ENCODE assay signal across 8 cellular contexts in genomic region chr20:23350007-23350854, GRCh38. TPM values are rescaled to one million over a fixed set of nuclear protein-coding genes. Genes with fewer than 3 reads are reported as not detected.
DNase-seq lines count a peak whose midpoint lies in the region; ATAC-seq and TF ChIP-seq lines count a peak whose summit lies in the region.

Gene NXT1 (plus strand): TSS chr20:23350791. CDS start chr20:23354042, 3,251 bp downstream.

- no peak for TF ChIP-seq RAD21 in SK-N-SH (IDR thresholded peaks at IDR 0.05; ENCODE audit: low read length)

- no peaks in the 10 kb centered on the region for H3K9me3 ChIP-seq in SK-N-SH
- H3K9me3 ChIP-seq in gastroesophageal sphincter: no peaks in the 10 kb centered on the region

- H3K36me3 ChIP-seq in SK-N-SH (replicated peaks in 1 of 2; ENCODE audit: control insufficient read depth in 1 of 2, insufficient read depth in 2 of 2, low read length in 1 of 2) (peaks cover 15 to 16% of the 10 kb centered on the region in 2 experiments), gastroesophageal sphincter (peaks cover 0 to 15% of the 10 kb centered on the region in 2 donors)

- ATAC-seq in HG02571 (IDR thresholded peaks at IDR 0.05; ENCODE audit: unreplicated experiment) (peak; percentile 88), gastroesophageal sphincter (peak; percentile 95)

- peaks cover 5 to 11% of the 10 kb centered on the region in 2 experiments; a peak in 3 of 4 replicates for H3K4me1 ChIP-seq in SK-N-SH (ENCODE audit: control insufficient read depth in 1 of 2, insufficient read depth in 2 of 2, low read depth in 1 of 2, low read length in 1 of 2)
- H3K4me1 ChIP-seq in gastroesophageal sphincter: peaks cover 0 to 35% (median 11%) of the 10 kb centered on the region in 3 donors

- DNase-seq in GM04504 (ENCODE audit: low read depth) (peak; percentile 99), NCI-H1048 (lab: John Stamatoyannopoulos, UW) (peak; percentile 85), SK-N-SH (peak; percentile 92), non-pigmented ciliary epithelial cell (ENCODE audit: low read depth) (peak; percentile 96), superior temporal gyrus (ENCODE audit: extremely low spot score) (peak; percentile 99)
- DNase-seq in activated naive CD4-positive, alpha-beta T cell treated with anti-CD3 and anti-CD28 coated beads, Interleukin-2, amount 50 U/mL, for 16 hours: peak; percentile 96

- H3K4me2 ChIP-seq in SK-N-SH: peak within 1 kb of the TSS; percentile 97

- H2AFZ ChIP-seq in SK-N-SH (ENCODE audit: low read depth): peak within 1 kb of the TSS; percentile 84

- H3K27me3 ChIP-seq in SK-N-SH (ENCODE audit: insufficient read depth) (no peaks in the 10 kb centered on the region), gastroesophageal sphincter (no peaks in the 10 kb centered on the region)

- peaks cover 46% of the 10 kb centered on the region for H3K79me2 ChIP-seq in SK-N-SH (ENCODE audit: insufficient read depth)

- H3K27ac ChIP-seq in SK-N-SH (ENCODE audit: low read depth in 2 of 2, low read length in 1 of 2) (peak within 1 kb of the TSS; percentile 98 to 99), gastroesophageal sphincter (peak within 1 kb of the TSS; percentile 94 to 99 (median 98))

- TF ChIP-seq CTCF in SK-N-SH (IDR thresholded peaks at IDR 0.05) (peak; percentile 15; the same call in 1 of the 2 replicates), gastroesophageal sphincter (IDR thresholded peaks at IDR 0.05) (peak in 1 of 4 experiments; percentile 16)

- CTCF ChIA-PET in SK-N-SH (lab: Yijun Ruan, JAX): interaction anchor here (0.8 to 2.2 kb wide), 10 partner anchors 8 to 659 kb away, joined by 3 to 23 read pairs (median 6); no protein-coding TSS in a partner anchor

- peaks cover 13% of the 10 kb centered on the region for H3F3A ChIP-seq in SK-N-SH (replicated peaks; ENCODE audit: insufficient read depth)

- WGBS in SK-N-SH (ENCODE audit: low lambda C conversion rate): under 1% methylated on average over 28 of the region's 75 CpGs
- 0% methylated on average over 2 to 21 of the region's 75 CpGs for WGBS in gastroesophageal sphincter (ENCODE audit: low coverage in 1 of 2), 2 donors

- POLR2A ChIA-PET in SK-N-SH (lab: Yijun Ruan, JAX): interaction anchor here (1.0 to 2.0 kb wide), 7 partner anchors 8 to 96 kb away, joined by 4 to 11 read pairs (median 5); partner anchors contain the start of genes GZF1 and NAPB

- H3K4me3 ChIP-seq in SK-N-SH (ENCODE audit: low read depth in 2 of 2, low read length in 1 of 2): peak within 1 kb of the TSS; percentile 93 to 99
- H3K4me3 ChIP-seq in gastroesophageal sphincter: peak within 1 kb of the TSS; percentile 58 to 97

- H4K20me1 ChIP-seq in SK-N-SH (ENCODE audit: insufficient read depth): peaks cover 17% of the 10 kb centered on the region

- TF ChIP-seq EP300 in SK-N-SH (IDR thresholded peaks at IDR 0.05; ENCODE audit: borderline replicate concordance in 1 of 2, low read depth in 1 of 2, low read length in 1 of 2) (no peak), gastroesophageal sphincter (IDR thresholded peaks at IDR 0.05) (no peak)

- no peaks in the 10 kb centered on the region for H3K9me2 ChIP-seq in SK-N-SH

- peak within 1 kb of the TSS; percentile 97 for H3K9ac ChIP-seq in SK-N-SH

- peak; percentile 80 to 86 for TF ChIP-seq POLR2A in gastroesophageal sphincter (IDR thresholded peaks at IDR 0.05)

TF ChIP-seq in SK-N-SH, 30 proteins besides CTCF, POLR2A, EP300 and RAD21 (continues in another document):
- TF ChIP-seq FOSL2 (IDR thresholded peaks at IDR 0.05; ENCODE audit: borderline replicate concordance, low read depth): no peak
- TF ChIP-seq YY1 (IDR thresholded peaks at IDR 0.05; ENCODE audit: low read depth): peak; percentile 69
- peak; percentile 93 for TF ChIP-seq CHD2 (IDR thresholded peaks at IDR 0.05; ENCODE audit: low read length, partially characterized antibody)
- no peak for TF ChIP-seq NFIC (IDR thresholded peaks at IDR 0.05; ENCODE audit: borderline replicate concordance)
- peak; percentile 30; the same call in 1 of the 2 replicates for TF ChIP-seq TAF1 (IDR thresholded peaks at IDR 0.05; ENCODE audit: borderline replicate concordance, low read depth, low read length)
- TF ChIP-seq POLR2AphosphoS5 (IDR thresholded peaks at IDR 0.05; ENCODE audit: low read depth, low read length): peak; percentile 73
- peak; percentile 71; the same call in 1 of the 2 replicates for TF ChIP-seq MXI1 (IDR thresholded peaks at IDR 0.05; ENCODE audit: low read depth, low read length)
- TF ChIP-seq IRF3 (IDR thresholded peaks at IDR 0.05; ENCODE audit: low read depth, low read length): peak; percentile 47
- peak; percentile 23 for TF ChIP-seq TCF12 (IDR thresholded peaks at IDR 0.05)
- peak; percentile 59; the same call in 1 of the 2 replicates for TF ChIP-seq RCOR1 (IDR thresholded peaks at IDR 0.05; ENCODE audit: low read length)
- TF ChIP-seq PBX3 (IDR thresholded peaks at IDR 0.05): peak; percentile 100
- TF ChIP-seq REST (IDR thresholded peaks at IDR 0.05; ENCODE audit: low read depth, low read length): no peak
- peak; percentile 53; the same call in 1 of the 2 replicates for TF ChIP-seq RFX5 (IDR thresholded peaks at IDR 0.05; ENCODE audit: low read length)
- peak; percentile 88 for TF ChIP-seq ELF1 (IDR thresholded peaks at IDR 0.05)
- TF ChIP-seq TEAD4 (IDR thresholded peaks at IDR 0.05; ENCODE audit: borderline replicate concordance, insufficient read depth): no peak
- TF ChIP-seq FOXM1 (IDR thresholded peaks at IDR 0.05; ENCODE audit: low read depth): no peak
- peak; percentile 65; the same call in 1 of the 2 replicates for TF ChIP-seq NRF1 (IDR thresholded peaks at IDR 0.05; ENCODE audit: low read depth, low read length)
- TF ChIP-seq EZH2phosphoT487 (IDR thresholded peaks at IDR 0.05; ENCODE audit: borderline replicate concordance, low read depth): no peak
- TF ChIP-seq MEF2A (IDR thresholded peaks at IDR 0.05; ENCODE audit: borderline replicate concordance, low read depth): no peak
- peak; percentile 13; the same call in 1 of the 2 replicates for TF ChIP-seq USF1 (IDR thresholded peaks at IDR 0.05; ENCODE audit: borderline replicate concordance, low read depth)

RNA-seq across cellular contexts. Expression of gene NXT1, which starts in this region (rescaled TPM):
- polyA plus RNA-seq in SK-N-SH (2012; rRNA removed): 28.2 TPM in 2 replicates
- 24.1 and 25.9 TPM in 2 replicates for polyA plus RNA-seq in SK-N-SH (2012; cell fraction: cytosol; rRNA removed)
- 15.3 and 18.1 TPM in 2 replicates for polyA plus RNA-seq in SK-N-SH (2012; cell fraction: nucleus; rRNA removed)
- 10 to 100 TPM; 21.3 to 42.0 (median 26.5) TPM for total RNA-seq in gastroesophageal sphincter

Comparison
In these comparisons a context has a peak if more than half of its experiments do, and no peak if none do; other contexts are left out.
1. Peak in every context shown above with its lines: DNase-seq, ATAC-seq, H3K4me3 ChIP-seq and H3K27ac ChIP-seq.